In the genomic region with DNA sequence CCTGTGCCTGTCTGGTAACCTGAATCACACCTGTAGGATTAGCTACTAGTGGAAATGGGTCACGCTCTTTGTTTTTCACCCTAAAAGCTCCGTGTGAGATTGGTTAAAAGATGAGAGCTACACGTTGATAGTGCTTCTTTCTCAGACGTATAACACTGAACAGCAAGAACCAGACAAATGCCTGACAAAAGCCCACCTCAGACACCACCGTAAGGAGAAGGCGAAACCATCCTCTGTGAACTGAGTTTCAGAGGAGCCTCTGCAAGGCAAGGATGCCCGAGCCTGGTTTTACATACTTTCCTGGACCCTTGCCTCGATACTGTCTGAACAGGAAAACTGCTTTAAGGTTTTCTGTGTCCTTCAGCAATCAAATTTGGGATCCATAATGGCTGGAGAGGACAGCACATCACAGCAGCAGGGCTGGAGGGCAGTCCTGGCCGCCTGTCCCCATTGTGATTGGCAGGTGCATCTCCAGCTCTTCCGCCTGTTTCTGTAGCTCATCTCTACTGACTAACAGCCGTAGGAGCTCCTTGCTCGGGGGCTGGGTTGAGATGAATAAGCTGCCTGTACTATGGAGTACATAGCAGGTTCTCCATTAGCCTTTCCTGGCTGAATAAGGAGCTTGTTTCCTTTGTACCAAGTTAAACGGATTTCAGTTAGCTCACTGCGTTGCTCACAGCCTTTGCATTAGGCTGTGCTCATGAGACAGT, we compare ENCODE assay signal across 37 cellular contexts.
"Had no signal": no experiment of that assay in that cellular context is flagged by ENCODE, and none has a peak within 500 bp of the region (broad histone marks: within the 10 kb centered on the region; RNA-seq: fewer than 3 reads in every experiment).

No MANE protein-coding gene starts in this region.

- H3K27ac ChIP-seq: Peyer's patch, VCaP had no signal

- H3K4me3 ChIP-seq: Peyer's patch had no signal

- H3K36me3 Mint-ChIP-seq: activated CD8-positive, alpha-beta memory T cell treated with anti-CD3 and anti-CD28 coated beads, Interleukin-2, amount 10 ng/mL, durations not matched to agents 7 days and 5 days; activated naive CD8-positive, alpha-beta T cell treated with anti-CD3 and anti-CD28 coated beads for 36 hours had no signal

- H3K27me3 ChIP-seq: Peyer's patch had no signal

- H3K27me3 Mint-ChIP-seq: activated CD4-positive, alpha-beta memory T cell treated with anti-CD3 and anti-CD28 coated beads, Interleukin-2, amount 10 ng/mL, durations not matched to agents 7 days and 5 days; activated CD8-positive, alpha-beta memory T cell treated with anti-CD3 and anti-CD28 coated beads, Interleukin-2, amount 10 ng/mL, durations not matched to agents 7 days and 5 days; activated naive CD8-positive, alpha-beta T cell treated with anti-CD3 and anti-CD28 coated beads for 36 hours had no signal

- H3K36me3 ChIP-seq: Peyer's patch had no signal

- DNase-seq: activated CD4-positive, alpha-beta memory T cell treated with anti-CD3 and anti-CD28 coated beads, Interleukin-2, amount 10 ng/mL, durations not matched to agents 7 days and 5 days; activated CD4-positive, alpha-beta T cell treated with anti-CD3 and anti-CD28 coated beads for 1 hour; activated CD4-positive, alpha-beta T cell treated with anti-CD3 and anti-CD28 coated beads for 48 hours; activated CD4-positive, CD25-positive, alpha-beta regulatory T cell; activated CD8-positive, alpha-beta memory T cell treated with anti-CD3 and anti-CD28 coated beads for 24 hours; activated CD8-positive, alpha-beta memory T cell treated with anti-CD3 and anti-CD28 coated beads, Interleukin-2, amount 10 ng/mL, durations not matched to agents 7 days and 5 days; activated CD8-positive, alpha-beta memory T cell treated with anti-CD3 and anti-CD28 coated beads, Interleukin-2, amount 50 U/mL, for 48 hours; activated effector memory CD4-positive, alpha-beta T cell treated with anti-CD3 and anti-CD28 coated beads, Interleukin-2, amount 50 U/mL, for 16 hours; activated naive CD4-positive, alpha-beta T cell; activated naive CD4-positive, alpha-beta T cell treated with anti-CD3 and anti-CD28 coated beads, Interleukin-2, amount 50 U/mL, for 16 hours; activated naive CD8-positive, alpha-beta T cell treated with anti-CD3 and anti-CD28 coated beads for 36 hours; activated T-cell treated with anti-CD3 and anti-CD28 coated beads, Interleukin-2, amount 50 U/mL, for 72 hours; amniotic stem cell; aorta; cerebellar nuclear complex; Karpas-422; KBM-7; NCI-H1048; NCI-H1105 treated with DMSO at 0.1 percent for 48 hours; NCI-H1436; NCI-H1694; NCI-H2029; NCI-H2171 treated with DMSO at 0.1 percent for 48 hours; NCI-H2227 treated with DMSO at 0.1 percent for 48 hours; NCI-H446; NCI-H510A treated with DMSO at 0.1 percent for 48 hours; NCI-H526 treated with DMSO at 0.1 percent for 48 hours; NCI-H774; Peyer's patch; RPMI8226; SHP77 treated with DMSO at 0.1 percent for 48 hours; SW 1271; T-helper 1 cell; T-helper 2 cell; T-helper 9 cell had no signal

- H3K4me1 Mint-ChIP-seq: activated CD4-positive, alpha-beta memory T cell treated with anti-CD3 and anti-CD28 coated beads, Interleukin-2, amount 10 ng/mL, durations not matched to agents 7 days and 5 days; activated CD8-positive, alpha-beta memory T cell treated with anti-CD3 and anti-CD28 coated beads, Interleukin-2, amount 10 ng/mL, durations not matched to agents 7 days and 5 days; activated naive CD8-positive, alpha-beta T cell treated with anti-CD3 and anti-CD28 coated beads for 36 hours; activated T-helper 17 cell treated with anti-CD3 and anti-CD28 coated beads, Interleukin-2, amount 50 U/mL, for 72 hours had no signal

- H3K4me3 Mint-ChIP-seq: activated CD4-positive, alpha-beta memory T cell treated with anti-CD3 and anti-CD28 coated beads, Interleukin-2, amount 10 ng/mL, durations not matched to agents 7 days and 5 days; activated CD8-positive, alpha-beta memory T cell treated with anti-CD3 and anti-CD28 coated beads, Interleukin-2, amount 10 ng/mL, durations not matched to agents 7 days and 5 days; activated naive CD8-positive, alpha-beta T cell treated with anti-CD3 and anti-CD28 coated beads for 36 hours; activated T-cell treated with anti-CD3 and anti-CD28 coated beads, Interleukin-2, amount 50 U/mL, for 72 hours; activated T-helper 17 cell treated with anti-CD3 and anti-CD28 coated beads, Interleukin-2, amount 50 U/mL, for 72 hours had no signal

- H3K9me3 Mint-ChIP-seq: activated naive CD8-positive, alpha-beta T cell treated with anti-CD3 and anti-CD28 coated beads for 36 hours; activated T-helper 17 cell treated with anti-CD3 and anti-CD28 coated beads, Interleukin-2, amount 50 U/mL, for 72 hours had no signal

- H3K4me1 ChIP-seq: Peyer's patch had no signal

- ATAC-seq: activated CD8-positive, alpha-beta memory T cell treated with anti-CD3 and anti-CD28 coated beads, Interleukin-2, amount 10 ng/mL, durations not matched to agents 7 days and 5 days; activated T-cell treated with anti-CD3 and anti-CD28 coated beads, Interleukin-2, amount 50 U/mL, for 72 hours; activated T-helper 17 cell treated with anti-CD3 and anti-CD28 coated beads, Interleukin-2, amount 50 U/mL, for 72 hours had no signal

- H3K27ac Mint-ChIP-seq: activated CD4-positive, alpha-beta memory T cell treated with anti-CD3 and anti-CD28 coated beads, Interleukin-2, amount 10 ng/mL, durations not matched to agents 7 days and 5 days; activated CD8-positive, alpha-beta memory T cell treated with anti-CD3 and anti-CD28 coated beads, Interleukin-2, amount 10 ng/mL, durations not matched to agents 7 days and 5 days; activated naive CD8-positive, alpha-beta T cell treated with anti-CD3 and anti-CD28 coated beads for 36 hours; activated T-cell treated with anti-CD3 and anti-CD28 coated beads, Interleukin-2, amount 50 U/mL, for 72 hours; activated T-helper 17 cell treated with anti-CD3 and anti-CD28 coated beads, Interleukin-2, amount 50 U/mL, for 72 hours had no signal
